In genomic region chr17:75404223-75404738, GRCh38 we compare ENCODE assay signal across 1 cellular context.
A peak's percentile ranks its signal among the peaks of the same experiment; 100 is the strongest.
TF ChIP-seq lines count a peak whose summit lies in the region.

No MANE protein-coding gene starts in this region.

TF ChIP-seq in K562, 482 proteins besides CTCF, POLR2A, EP300 and RAD21 (continued from another document):
- TF ChIP-seq ARID4B (CRISPR knock-in tag; IDR thresholded peaks at IDR 0.05) = no peak; the same call in 1 of the 2 replicates
- no peak for TF ChIP-seq SNIP1 (IDR thresholded peaks at IDR 0.05; ENCODE audit: low read depth)
- TF ChIP-seq ZKSCAN3 (CRISPR knock-in tag; IDR thresholded peaks at IDR 0.05) = no peak
- no peak for TF ChIP-seq NUFIP1 (IDR thresholded peaks at IDR 0.05; ENCODE audit: partially characterized antibody)
- TF ChIP-seq E2F1 (CRISPR knock-in tag; IDR thresholded peaks at IDR 0.05) = no peak
- TF ChIP-seq ZNF668 (CRISPR knock-in tag; IDR thresholded peaks at IDR 0.05) = no peak
- TF ChIP-seq ZNF395 (CRISPR knock-in tag; IDR thresholded peaks at IDR 0.05) = no peak
- no peak for TF ChIP-seq ZBED1 (IDR thresholded peaks at IDR 0.05)
- TF ChIP-seq ZC3H4 (CRISPR knock-in tag; IDR thresholded peaks at IDR 0.05; ENCODE audit: borderline replicate concordance) = no peak
- 0 out of 6 replicates have a peak, but pooled peaks of 1 of the 3 experiments have one; percentile 51 for TF ChIP-seq ZBTB11 (CRISPR knock-in tag; IDR thresholded peaks at IDR 0.05)
- TF ChIP-seq ETV5 (CRISPR knock-in tag; IDR thresholded peaks at IDR 0.05; ENCODE audit: low read depth) = no peak
- no peak for TF ChIP-seq PML (IDR thresholded peaks at IDR 0.05; ENCODE audit: low read length)
- no peak for TF ChIP-seq ZNF280A (IDR thresholded peaks at IDR 0.05; ENCODE audit: low read depth, partially characterized antibody)
- TF ChIP-seq ZNF778 (CRISPR knock-in tag; IDR thresholded peaks at IDR 0.05) = no peak
- no peak for TF ChIP-seq GTF2E2 (tag; IDR thresholded peaks at IDR 0.05)
- no peak for TF ChIP-seq POLR2B (IDR thresholded peaks at IDR 0.05; ENCODE audit: low read depth, partially characterized antibody)
- TF ChIP-seq ID3 (CRISPR knock-in tag; IDR thresholded peaks at IDR 0.05) = no peak
- no peak for TF ChIP-seq ID3 (tag; IDR thresholded peaks at IDR 0.05)
- no peak; the same call in 1 of the 2 replicates for TF ChIP-seq HCFC1 (IDR thresholded peaks at IDR 0.05; ENCODE audit: low read depth, low read length)
- TF ChIP-seq MCM3 (IDR thresholded peaks at IDR 0.05) = no peak
- no peak for TF ChIP-seq IRF9 (tag; IDR thresholded peaks at IDR 0.05)
- no peak for TF ChIP-seq FOS (IDR thresholded peaks at IDR 0.05; ENCODE audit: extremely low read depth, insufficient read length)
- TF ChIP-seq HDAC6 (IDR thresholded peaks at IDR 0.05; ENCODE audit: low read depth, low read length) = no peak
- TF ChIP-seq KLF10 (CRISPR knock-in tag; IDR thresholded peaks at IDR 0.05) = no peak
- no peak for TF ChIP-seq POLR2G (IDR thresholded peaks at IDR 0.05; ENCODE audit: low read depth, low read length)
- no peak for TF ChIP-seq ZZZ3 (IDR thresholded peaks at IDR 0.05)
- TF ChIP-seq CBFA2T3 (IDR thresholded peaks at IDR 0.05) = no peak
- TF ChIP-seq KDM5B (IDR thresholded peaks at IDR 0.05; ENCODE audit: insufficient replicate concordance, low read depth, low read length) = no peak
- TF ChIP-seq MBD2 (IDR thresholded peaks at IDR 0.05; ENCODE audit: borderline replicate concordance, low read depth) = no peak
- TF ChIP-seq MAFF (IDR thresholded peaks at IDR 0.05; ENCODE audit: low read length) = no peak
- TF ChIP-seq ZNF518B (CRISPR knock-in tag; IDR thresholded peaks at IDR 0.05) = no peak
- TF ChIP-seq TRIM25 (IDR thresholded peaks at IDR 0.05; ENCODE audit: borderline replicate concordance) = no peak
- no peak for TF ChIP-seq SRF (CRISPR knock-in tag; IDR thresholded peaks at IDR 0.05)
TF ChIP-seq in K562: peak in this region for 83.
